In genomic region chr14:100211893-100212292, GRCh38 we compare ENCODE assay signal across 26 cellular contexts. TPM values are rescaled to one million over a fixed set of nuclear protein-coding genes. Genes with fewer than 3 reads are reported as not detected.
DNase-seq lines count a peak whose midpoint lies in the region; FAIRE-seq and TF ChIP-seq lines count a peak whose summit lies in the region.
"Had no signal": no experiment of that assay in that cellular context is flagged by ENCODE, and none has a peak within 500 bp of the region (broad histone marks: within the 10 kb centered on the region; RNA-seq: fewer than 3 reads in every experiment).

No MANE protein-coding gene starts in this region.

- H2AK5ac ChIP-seq in H1 (ENCODE audit: low read depth, low read length), result 0 out of 2 replicates have a peak overlapping the region, but pooled peaks have one; percentile 26

- H3K14ac ChIP-seq in H1 (ENCODE audit: insufficient read length), result no peak overlapping the region

- DNase-seq in activated CD4-positive, alpha-beta memory T cell treated with anti-CD3 and anti-CD28 coated beads for 36 hours, result peak; percentile 21
- no peak for DNase-seq in activated CD4-positive, alpha-beta memory T cell treated with anti-CD3 and anti-CD28 coated beads, Interleukin-2, amount 10 ng/mL, durations not matched to agents 7 days and 5 days
- DNase-seq in activated naive CD8-positive, alpha-beta T cell treated with anti-CD3 and anti-CD28 coated beads for 36 hours, result no peak
- DNase-seq in H1 (ENCODE audit: low read depth in 1 of 2, low spot score in 2 of 2) (no peak), G401 (ENCODE audit: low spot score) (no peak), NAMALWA (ENCODE audit: low spot score) (no peak), GM19240 (ENCODE audit: insufficient read length, low spot score) (no peak)
- DNase-seq: 8988T, AML-193, C1 segment of cervical spinal cord, GDM1, HCEC 1CT, MG63, NCI-H1048, NCI-H1417 treated with DMSO at 0.1 percent for 48 hours, NCI-H187, NCI-H446, NCI-H526, OCI-M1 had no signal

- H3K36me3 ChIP-seq in H1 (ENCODE audit: control insufficient read depth in 2 of 4, insufficient read depth in 4 of 4, low read length in 3 of 4), result no peaks in the 10 kb centered on the region
- H3K36me3 ChIP-seq: MG63, SJSA1 had no signal

- no peaks in the 10 kb centered on the region; a peak in 1 of 7 replicates for H3K27me3 ChIP-seq in H1 (replicated peaks in 1 of 4; ENCODE audit: control insufficient read depth in 3 of 4, extremely low read depth in 1 of 4, insufficient read depth in 3 of 4, low read length in 3 of 4)
- H3K27me3 ChIP-seq: MG63, SJSA1 had no signal

- no peak overlapping the region for H4K91ac ChIP-seq in H1 (replicated peaks; ENCODE audit: insufficient read length, low read length)

- no peak overlapping the region for H3K4ac ChIP-seq in H1 (replicated peaks; ENCODE audit: insufficient read length, low read depth, low read length)

- TF ChIP-seq CTCF in H1 (IDR thresholded peaks at IDR 0.05; ENCODE audit: control extremely low read depth in 1 of 3, insufficient read depth in 1 of 3, low read depth in 1 of 3, low read length in 3 of 3), result no peak

- no peak overlapping the region for H2BK15ac ChIP-seq in H1 (ENCODE audit: low read length)

- no peak overlapping the region for H3K18ac ChIP-seq in H1 (ENCODE audit: extremely low read depth, low read length)

- no peak for FAIRE-seq in H1 (lab: Jason Lieb, UNC)
- FAIRE-seq: GM18507, RCC 7860 had no signal

- H3K4me3 ChIP-seq in H1 (ENCODE audit: extremely low read depth in 1 of 4, insufficient read depth in 2 of 4, low read depth in 3 of 4, low read length in 4 of 4), result no peak overlapping the region
- H3K4me3 ChIP-seq: GM23338, MG63, SJSA1 had no signal

- H3K27ac Mint-ChIP-seq in activated CD4-positive, alpha-beta memory T cell treated with anti-CD3 and anti-CD28 coated beads for 36 hours, result no peak overlapping the region
- H3K27ac Mint-ChIP-seq in activated CD4-positive, alpha-beta memory T cell treated with anti-CD3 and anti-CD28 coated beads, Interleukin-2, amount 10 ng/mL, durations not matched to agents 7 days and 5 days, result no peak overlapping the region
- peak overlapping the region; percentile 78 for H3K27ac Mint-ChIP-seq in activated naive CD8-positive, alpha-beta T cell
- H3K27ac Mint-ChIP-seq in activated naive CD8-positive, alpha-beta T cell treated with anti-CD3 and anti-CD28 coated beads for 36 hours, result no peak overlapping the region
- H3K27ac Mint-ChIP-seq: GM23338 had no signal

- peaks cover 26% of the 10 kb centered on the region for H3K4me1 Mint-ChIP-seq in activated CD4-positive, alpha-beta memory T cell treated with anti-CD3 and anti-CD28 coated beads for 36 hours (ENCODE audit: low read depth)
- H3K4me1 Mint-ChIP-seq in activated CD4-positive, alpha-beta memory T cell treated with anti-CD3 and anti-CD28 coated beads, Interleukin-2, amount 10 ng/mL, durations not matched to agents 7 days and 5 days, result peaks cover 23% of the 10 kb centered on the region
- peaks cover 28% of the 10 kb centered on the region for H3K4me1 Mint-ChIP-seq in activated naive CD8-positive, alpha-beta T cell (ENCODE audit: low read depth)
- H3K4me1 Mint-ChIP-seq in activated naive CD8-positive, alpha-beta T cell treated with anti-CD3 and anti-CD28 coated beads for 36 hours, result peaks cover 26% of the 10 kb centered on the region

- no peaks in the 10 kb centered on the region for H3K9me3 Mint-ChIP-seq in activated CD4-positive, alpha-beta memory T cell treated with anti-CD3 and anti-CD28 coated beads for 36 hours
- no peaks in the 10 kb centered on the region for H3K9me3 Mint-ChIP-seq in activated CD4-positive, alpha-beta memory T cell treated with anti-CD3 and anti-CD28 coated beads, Interleukin-2, amount 10 ng/mL, durations not matched to agents 7 days and 5 days
- no peaks in the 10 kb centered on the region for H3K9me3 Mint-ChIP-seq in activated naive CD8-positive, alpha-beta T cell (ENCODE audit: low read depth)
- H3K9me3 Mint-ChIP-seq in activated naive CD8-positive, alpha-beta T cell treated with anti-CD3 and anti-CD28 coated beads for 36 hours, result no peaks in the 10 kb centered on the region

- H2BK120ac ChIP-seq in H1 (replicated peaks; ENCODE audit: low read depth, low read length), result no peak overlapping the region

- no peaks in the 10 kb centered on the region for H4K20me1 ChIP-seq in H1 (replicated peaks in 1 of 2; ENCODE audit: control insufficient read depth in 1 of 2, insufficient read depth in 2 of 2, low read length in 2 of 2)

- H3K4me1 ChIP-seq in H1 (replicated peaks in 1 of 4; ENCODE audit: control insufficient read depth in 3 of 4, insufficient read depth in 4 of 4, low read length in 3 of 4), result peaks cover 4 to 8% (median 7%) of the 10 kb centered on the region in 4 experiments; a peak in 4 of 7 replicates

- H3K56ac ChIP-seq in H1 (replicated peaks; ENCODE audit: insufficient read length, low read depth, low read length), result no peak overlapping the region

- H2AFZ ChIP-seq in H1 (ENCODE audit: low read length), result no peak overlapping the region
- H2AFZ ChIP-seq: GM23338 had no signal

- no peak overlapping the region for H4K5ac ChIP-seq in H1 (ENCODE audit: insufficient read length, low read depth, low read length)

- CTCF ChIA-PET in activated CD4-positive, alpha-beta memory T cell treated with anti-CD3 and anti-CD28 coated beads for 36 hours (lab: Charles Lee), result interaction anchor here (2.1 kb wide), 1 partner anchor 19 kb away, joined by 18 read pairs; no protein-coding TSS in a partner anchor
- CTCF ChIA-PET in activated CD4-positive, alpha-beta memory T cell treated with anti-CD3 and anti-CD28 coated beads, Interleukin-2, amount 10 ng/mL, durations not matched to agents 7 days and 5 days (lab: Charles Lee), result no interaction called here
- CTCF ChIA-PET in H1 (lab: Charles Lee; ENCODE audit: partially characterized antibody), result interaction anchor here (0.7 to 1.8 kb wide), 3 partner anchors 19 to 57 kb away, joined by 3 to 9 read pairs (median 3); no protein-coding TSS in a partner anchor

- H4K8ac ChIP-seq in H1 (ENCODE audit: extremely low read depth, insufficient read depth, low read length), result no peak overlapping the region; the same call in 1 of the 2 replicates

- H3K4me3 Mint-ChIP-seq in activated CD4-positive, alpha-beta memory T cell treated with anti-CD3 and anti-CD28 coated beads for 36 hours, result no peak overlapping the region
- H3K4me3 Mint-ChIP-seq in activated CD4-positive, alpha-beta memory T cell treated with anti-CD3 and anti-CD28 coated beads, Interleukin-2, amount 10 ng/mL, durations not matched to agents 7 days and 5 days, result no peak overlapping the region
- no peak overlapping the region for H3K4me3 Mint-ChIP-seq in activated naive CD8-positive, alpha-beta T cell
- no peak overlapping the region for H3K4me3 Mint-ChIP-seq in activated naive CD8-positive, alpha-beta T cell treated with anti-CD3 and anti-CD28 coated beads for 36 hours

- H3K23me2 ChIP-seq in H1 (ENCODE audit: low read depth, low read length), result peaks cover 5% of the 10 kb centered on the region; the same call in 1 of the 2 replicates

- POLR2A ChIA-PET in activated CD4-positive, alpha-beta memory T cell treated with anti-CD3 and anti-CD28 coated beads for 36 hours (lab: Charles Lee), result interaction anchor here (0.9 kb wide), 1 partner anchor 12 kb away, joined by 3 read pairs; no protein-coding TSS in a partner anchor
- POLR2A ChIA-PET in activated CD4-positive, alpha-beta memory T cell treated with anti-CD3 and anti-CD28 coated beads, Interleukin-2, amount 10 ng/mL, durations not matched to agents 7 days and 5 days (lab: Charles Lee), result interaction anchor here (2.2 to 5.2 kb wide), 2 partner anchors 10 to 24 kb away, joined by 13 to 57 read pairs; no protein-coding TSS in a partner anchor
- POLR2A ChIA-PET in H1 (lab: Charles Lee; ENCODE audit: partially characterized antibody), result interaction anchor here (1.8 to 2.9 kb wide), 2 partner anchors 10 to 17 kb away, joined by 4 to 8 read pairs; no protein-coding TSS in a partner anchor

- no peak overlapping the region for H3K23ac ChIP-seq in H1 (ENCODE audit: insufficient read length)

- no peak for TF ChIP-seq RAD21 in H1 (IDR thresholded peaks at IDR 0.05 in 1 of 2, conservative IDR thresholded peaks at IDR 0.05 in 1 of 2; ENCODE audit: low read depth in 2 of 2, low read length in 2 of 2)

- H3K9ac ChIP-seq in H1 (replicated peaks in 1 of 4; ENCODE audit: extremely low read depth in 1 of 4, low read depth in 3 of 4, low read length in 3 of 4), result no peak overlapping the region

- no peak overlapping the region for H2BK12ac ChIP-seq in H1 (ENCODE audit: low read depth, low read length)

- no peak for TF ChIP-seq POLR2A in H1 (IDR thresholded peaks at IDR 0.05; ENCODE audit: control extremely low read depth in 1 of 2, low read depth in 2 of 2, low read length in 2 of 2)

- H3K36me3 Mint-ChIP-seq in activated CD4-positive, alpha-beta memory T cell treated with anti-CD3 and anti-CD28 coated beads for 36 hours, result no peaks in the 10 kb centered on the region
- no peaks in the 10 kb centered on the region for H3K36me3 Mint-ChIP-seq in activated CD4-positive, alpha-beta memory T cell treated with anti-CD3 and anti-CD28 coated beads, Interleukin-2, amount 10 ng/mL, durations not matched to agents 7 days and 5 days (ENCODE audit: low read depth)
- H3K36me3 Mint-ChIP-seq in activated naive CD8-positive, alpha-beta T cell, result no peaks in the 10 kb centered on the region
- peaks cover 3% of the 10 kb centered on the region for H3K36me3 Mint-ChIP-seq in activated naive CD8-positive, alpha-beta T cell treated with anti-CD3 and anti-CD28 coated beads for 36 hours

- TF ChIP-seq EP300 in H1 (IDR thresholded peaks at IDR 0.05; ENCODE audit: borderline replicate concordance in 1 of 2, low read depth in 2 of 2, low read length in 2 of 2), result no peak

- H3K27me3 Mint-ChIP-seq in activated CD4-positive, alpha-beta memory T cell treated with anti-CD3 and anti-CD28 coated beads for 36 hours, result no peaks in the 10 kb centered on the region
- no peaks in the 10 kb centered on the region for H3K27me3 Mint-ChIP-seq in activated CD4-positive, alpha-beta memory T cell treated with anti-CD3 and anti-CD28 coated beads, Interleukin-2, amount 10 ng/mL, durations not matched to agents 7 days and 5 days
- H3K27me3 Mint-ChIP-seq in activated naive CD8-positive, alpha-beta T cell, result no peaks in the 10 kb centered on the region
- H3K27me3 Mint-ChIP-seq in activated naive CD8-positive, alpha-beta T cell treated with anti-CD3 and anti-CD28 coated beads for 36 hours, result no peaks in the 10 kb centered on the region

- peaks cover 0 to 5% of the 10 kb centered on the region in 2 experiments; a peak in 1 of 4 replicates for H3K9me3 ChIP-seq in H1 (ENCODE audit: insufficient read depth in 2 of 2, low read depth in 1 of 2, low read length in 1 of 2)
- H3K9me3 ChIP-seq: MG63, SJSA1 had no signal

- in situ Hi-C loops in G401 (cut with HindIII; ENCODE audit: low sequenced_read_pairs), result no loop called here

- no peak overlapping the region for H3K4me2 ChIP-seq in H1 (ENCODE audit: insufficient read depth in 1 of 2, low read depth in 2 of 2, low read length in 2 of 2)
- H3K4me2 ChIP-seq: GM23338 had no signal

- H3K79me1 ChIP-seq in H1 (ENCODE audit: low read depth, low read length), result peaks cover 4% of the 10 kb centered on the region; the same call in 1 of the 2 replicates

- H2BK20ac ChIP-seq in H1 (ENCODE audit: low read length), result no peak overlapping the region

- intact Hi-C loops in activated CD4-positive, alpha-beta memory T cell treated with anti-CD3 and anti-CD28 coated beads for 36 hours (cut with micrococcal nuclease), result no loop called here

- H3K79me2 ChIP-seq in H1 (ENCODE audit: control insufficient read depth in 1 of 2, insufficient read depth in 2 of 2, low read length in 2 of 2), result peaks cover 0 to 9% of the 10 kb centered on the region in 2 experiments; a peak in 2 of 4 replicates

- 84% methylated on average over 7 of the region's 7 CpGs; no CpG with 5 or more reads in 1 of the 2 experiments for WGBS in H1 (ENCODE audit: extremely low coverage in 1 of 2, insufficient coverage in 1 of 2, insufficient read length in 1 of 2, insufficient replicate concordance in 2 of 2, low coverage in 1 of 2, low lambda C conversion rate in 2 of 2, missing lambda C conversion rate in 1 of 2), 2 experiments

- no peak overlapping the region; the same call in 1 of the 2 replicates for H2BK5ac ChIP-seq in H1 (ENCODE audit: low read depth, low read length)

- H3K27ac ChIP-seq in H1 (ENCODE audit: low read depth, low read length), result no peak overlapping the region
- H3K27ac ChIP-seq: SJSA1 had no signal

RNA-seq across cellular contexts. Expression of gene YY1, which starts 27.1 kb away (rescaled TPM):
- total RNA-seq in activated CD4-positive, alpha-beta memory T cell treated with anti-CD3 and anti-CD28 coated beads for 36 hours, result 10 to 100 TPM; 88.6 to 98.2 TPM
- total RNA-seq in activated CD4-positive, alpha-beta memory T cell treated with anti-CD3 and anti-CD28 coated beads, Interleukin-2, amount 10 ng/mL, durations not matched to agents 7 days and 5 days, result 10 to 100 TPM; 94.0 to 95.6 TPM
- total RNA-seq in activated naive CD8-positive, alpha-beta T cell treated with anti-CD3 and anti-CD28 coated beads for 36 hours, result 100 to 1,000 TPM; 109 to 119 TPM
- 106 and 119 TPM in 2 replicates for total RNA-seq in H1 (2021; fragmentation: NEBNext Ultra II Directional; extraction: Animal tissue kit (Norgen Biotek cat#: 25700))
- 26.4 and 27.0 TPM in 2 replicates for polyA plus RNA-seq in H1 (2011; rRNA removed)
- polyA plus RNA-seq in H1 (2011; cell fraction: cytosol; rRNA removed), result 40.1 TPM
- polyA plus RNA-seq in H1 (2011; cell fraction: nucleus; rRNA removed), result 32.3 TPM
- 46.8 to 85.4 TPM (median 55.0 TPM) in 4 replicates for polyA plus RNA-seq in H1 (2012, experiment 1 of 2)
- polyA plus RNA-seq in H1 (2012, experiment 2 of 2), result 12.3 TPM
- 140 TPM for polyA plus RNA-seq in H1 (2013, experiment 1 of 2)
- 143 TPM for polyA plus RNA-seq in H1 (2013, experiment 2 of 2)
- polyA minus RNA-seq in H1 (2011; rRNA and poly(A)+ RNA removed), result 36.6 and 40.1 TPM in 2 replicates
- polyA minus RNA-seq in H1 (2011; cell fraction: cytosol; rRNA and poly(A)+ RNA removed), result 36.2 TPM
- 40.7 TPM for polyA minus RNA-seq in H1 (2011; cell fraction: nucleus; rRNA and poly(A)+ RNA removed)
- total RNA-seq in G401 (2014; rRNA removed; shearing (Covaris generic)), result 60.4 and 70.4 TPM in 2 replicates

RNA-seq across cellular contexts. Expression of gene DEGS2, which starts 52.4 kb away (rescaled TPM):
- total RNA-seq in activated CD4-positive, alpha-beta memory T cell treated with anti-CD3 and anti-CD28 coated beads for 36 hours, result 1 to 10 TPM; 1.1 to 1.3 TPM
- total RNA-seq in activated CD4-positive, alpha-beta memory T cell treated with anti-CD3 and anti-CD28 coated beads, Interleukin-2, amount 10 ng/mL, durations not matched to agents 7 days and 5 days, result under 1 TPM; 0.20 to 0.25 TPM
- total RNA-seq in activated naive CD8-positive, alpha-beta T cell treated with anti-CD3 and anti-CD28 coated beads for 36 hours, result 1 to 10 TPM; 1.6 to 1.8 TPM
- total RNA-seq in H1 (2021; fragmentation: NEBNext Ultra II Directional; extraction: Animal tissue kit (Norgen Biotek cat#: 25700)), result 0.61 and 0.94 TPM in 2 replicates
- 0.60 and 0.82 TPM in 2 replicates for polyA plus RNA-seq in H1 (2011; rRNA removed)
- 0.37 TPM for polyA plus RNA-seq in H1 (2011; cell fraction: cytosol; rRNA removed)
- polyA plus RNA-seq in H1 (2011; cell fraction: nucleus; rRNA removed), result 1.0 TPM
- 0.39 to 1.5 TPM (median 0.71 TPM) in 4 replicates for polyA plus RNA-seq in H1 (2012, experiment 1 of 2)
- polyA plus RNA-seq in H1 (2012, experiment 2 of 2), result 1.3 TPM
- 0.61 TPM for polyA plus RNA-seq in H1 (2013, experiment 1 of 2)
- 0.55 TPM for polyA plus RNA-seq in H1 (2013, experiment 2 of 2)
- polyA minus RNA-seq in H1 (2011; rRNA and poly(A)+ RNA removed), result 0.07 and 0.19 TPM in 2 replicates
- not detected for polyA minus RNA-seq in H1 (2011; cell fraction: cytosol; rRNA and poly(A)+ RNA removed)
- polyA minus RNA-seq in H1 (2011; cell fraction: nucleus; rRNA and poly(A)+ RNA removed), result 1.5 TPM
- total RNA-seq in G401 (2014; rRNA removed; shearing (Covaris generic)), result 0.95 and 5.0 TPM in 2 replicates
- total RNA-seq: LHCN-M2, SJSA1 had no signal
- polyA plus RNA-seq: AG04450 had no signal
